1 cellular context compared by ENCODE assay signal in genomic region chr4:36000941-36001557, GRCh38.
TF ChIP-seq lines count a peak whose summit lies in the region.

No MANE protein-coding gene starts in this region.

TF ChIP-seq in HepG2, 621 proteins besides CTCF, POLR2A, EP300 and RAD21 (continued from another document):
- no peak for TF ChIP-seq AFF4 (CRISPR knock-in tag; IDR thresholded peaks at IDR 0.05)
- TF ChIP-seq HOXD1 (CRISPR knock-in tag; IDR thresholded peaks at IDR 0.05): no peak
- no peak for TF ChIP-seq ZNF75D (CRISPR knock-in tag; IDR thresholded peaks at IDR 0.05; ENCODE audit: borderline replicate concordance)
- TF ChIP-seq ZKSCAN5 (CRISPR knock-in tag; IDR thresholded peaks at IDR 0.05): no peak
- no peak for TF ChIP-seq NCOR1 (IDR thresholded peaks at IDR 0.05; ENCODE audit: borderline replicate concordance, low read length)
- no peak for TF ChIP-seq NR2F6 (IDR thresholded peaks at IDR 0.05)
- TF ChIP-seq NR2F6 (CRISPR knock-in tag; IDR thresholded peaks at IDR 0.05): no peak
- no peak for TF ChIP-seq HDAC2 (CRISPR knock-in tag; IDR thresholded peaks at IDR 0.05)
- TF ChIP-seq DDIT3 (CRISPR knock-in tag; IDR thresholded peaks at IDR 0.05): no peak
